Comparison of ENCODE assay signal across 9 cellular contexts in genomic region chr19:11324748-11325389, GRCh38. TPM values are rescaled to one million over a fixed set of nuclear protein-coding genes. Genes with fewer than 3 reads are reported as not detected.
DNase-seq lines count a peak whose midpoint lies in the region; ATAC-seq and TF ChIP-seq lines count a peak whose summit lies in the region.
"Had no signal": no experiment of that assay in that cellular context is flagged by ENCODE, and none has a peak within 500 bp of the region (broad histone marks: within the 10 kb centered on the region; RNA-seq: fewer than 3 reads in every experiment).

No MANE protein-coding gene starts in this region.

- H3K27ac Mint-ChIP-seq in activated CD4-positive, alpha-beta T cell treated with anti-CD3 and anti-CD28 coated beads, Interleukin-2, amount 10 ng/mL, durations not matched to agents 24 days and 14 days = peak overlapping the region; percentile 91

- H3K4me3 ChIP-seq in ascending aorta = no peak overlapping the region
- no peak overlapping the region for H3K4me3 ChIP-seq in right lobe of liver
- H3K4me3 ChIP-seq in thoracic aorta = no peak overlapping the region

- peak in 1 of 4 donors; percentile 2 for ATAC-seq in right lobe of liver
- ATAC-seq in thoracic aorta (ENCODE audit: insufficient number of reproducible peaks, low FRiP score, low read depth) = no peak

- no peaks in the 10 kb centered on the region for H3K9me3 ChIP-seq in ascending aorta
- H3K9me3 ChIP-seq in right lobe of liver = no peaks in the 10 kb centered on the region
- no peaks in the 10 kb centered on the region for H3K9me3 ChIP-seq in thoracic aorta

- H3K27ac ChIP-seq in ascending aorta (peak overlapping the region; percentile 76 to 77), right lobe of liver (peak overlapping the region; percentile 26 to 67 (median 29)), thoracic aorta (peak overlapping the region; percentile 34 to 87)

- H3K4me1 ChIP-seq in ascending aorta (peaks cover 8 to 13% of the 10 kb centered on the region in 2 donors), right lobe of liver (peaks cover 0 to 12% (median 5%) of the 10 kb centered on the region in 4 donors), thoracic aorta (ENCODE audit: control insufficient read depth in 1 of 2, low read depth in 2 of 2) (peaks cover 10 to 14% of the 10 kb centered on the region in 2 donors)

- H3K9me3 Mint-ChIP-seq in activated CD4-positive, alpha-beta T cell treated with anti-CD3 and anti-CD28 coated beads, Interleukin-2, amount 10 ng/mL, durations not matched to agents 24 days and 14 days = no peaks in the 10 kb centered on the region

- TF ChIP-seq POLR2A in right lobe of liver (IDR thresholded peaks at IDR 0.05) = no peak

- TF ChIP-seq CTCF in ascending aorta (IDR thresholded peaks at IDR 0.05) (no peak), right lobe of liver (IDR thresholded peaks at IDR 0.05) (no peak), thoracic aorta (IDR thresholded peaks at IDR 0.05) (no peak)

- intact Hi-C loops in activated CD4-positive, alpha-beta T cell treated with anti-CD3 and anti-CD28 coated beads, Interleukin-2, amount 10 ng/mL, durations not matched to agents 24 days and 14 days (cut with micrococcal nuclease) = no loop called here
- intact Hi-C loops in ascending aorta (cut with DNase I) (no loop called here), right lobe of liver (cut with DNase I) (no loop called here)

- WGBS in right lobe of liver (ENCODE audit: insufficient coverage, low coverage, low lambda C conversion rate, missing lambda C conversion rate) = 81% methylated on average over 8 of the region's 17 CpGs

- H3K36me3 Mint-ChIP-seq in activated CD4-positive, alpha-beta T cell treated with anti-CD3 and anti-CD28 coated beads, Interleukin-2, amount 10 ng/mL, durations not matched to agents 24 days and 14 days (ENCODE audit: low read depth) = peaks cover 4% of the 10 kb centered on the region

- H3K27me3 ChIP-seq in ascending aorta = no peaks in the 10 kb centered on the region
- H3K27me3 ChIP-seq in right lobe of liver = no peaks in the 10 kb centered on the region
- H3K27me3 ChIP-seq in thoracic aorta (replicated peaks; ENCODE audit: insufficient read depth) = no peaks in the 10 kb centered on the region

- H3K36me3 ChIP-seq in ascending aorta (peaks cover 31 to 51% of the 10 kb centered on the region in 2 donors), right lobe of liver (peaks cover 0 to 4% (median 0%) of the 10 kb centered on the region in 4 donors), thoracic aorta (peaks cover 21% of the 10 kb centered on the region)

- peaks cover 21% of the 10 kb centered on the region for H3K4me1 Mint-ChIP-seq in activated CD4-positive, alpha-beta T cell treated with anti-CD3 and anti-CD28 coated beads, Interleukin-2, amount 10 ng/mL, durations not matched to agents 24 days and 14 days

- no peaks in the 10 kb centered on the region for H3K27me3 Mint-ChIP-seq in activated CD4-positive, alpha-beta T cell treated with anti-CD3 and anti-CD28 coated beads, Interleukin-2, amount 10 ng/mL, durations not matched to agents 24 days and 14 days

- H3K4me3 Mint-ChIP-seq in activated CD4-positive, alpha-beta T cell treated with anti-CD3 and anti-CD28 coated beads, Interleukin-2, amount 10 ng/mL, durations not matched to agents 24 days and 14 days = peak overlapping the region; percentile 74

- DNase-seq in activated CD4-positive, alpha-beta T cell treated with anti-CD3 and anti-CD28 coated beads, Interleukin-2, amount 10 ng/mL, durations not matched to agents 24 days and 14 days = no peak
- DNase-seq in activated CD4-positive, alpha-beta T cell treated with anti-CD3 and anti-CD28 coated beads for 4 hours = no peak
- DNase-seq in ascending aorta (ENCODE audit: low spot score in 2 of 2) (no peak), right lobe of liver (no peak), thoracic aorta (ENCODE audit: low spot score) (no peak), GM03348 (ENCODE audit: low spot score) (no peak), NCI-H446 treated with DMSO at 0.1 percent for 48 hours (lab: John Stamatoyannopoulos, UW) (no peak), NCI-H1092 (lab: John Stamatoyannopoulos, UW) (no peak)
- DNase-seq: activated gamma-delta T cell treated with Interleukin-2 at 50 U/mL for 16 hours had no signal

RNA-seq across cellular contexts. Expression of gene RAB3D, which starts 14.6 kb away (rescaled TPM):
- total RNA-seq in activated CD4-positive, alpha-beta T cell treated with anti-CD3 and anti-CD28 coated beads, Interleukin-2, amount 10 ng/mL, durations not matched to agents 24 days and 14 days = 5.7 and 6.8 TPM in 2 replicates
- total RNA-seq in ascending aorta = 33.6 TPM
- 1 to 10 TPM; 2.7 to 4.5 (median 4.0) TPM for total RNA-seq in right lobe of liver
- 10 to 100 TPM; 14.2 to 20.4 TPM for total RNA-seq in thoracic aorta

RNA-seq across cellular contexts. Expression of gene TMEM205, which starts 21.2 kb away (rescaled TPM):
- total RNA-seq in activated CD4-positive, alpha-beta T cell treated with anti-CD3 and anti-CD28 coated beads, Interleukin-2, amount 10 ng/mL, durations not matched to agents 24 days and 14 days = 29.9 and 34.2 TPM in 2 replicates
- total RNA-seq in ascending aorta (225 TPM), right lobe of liver (100 to 1,000 TPM; 138 to 605 (median 165) TPM), thoracic aorta (100 to 1,000 TPM; 103 to 144 TPM)

RNA-seq across cellular contexts. Expression of gene CCDC159, which starts 21.4 kb away (rescaled TPM):
- 11.7 and 14.8 TPM in 2 replicates for total RNA-seq in activated CD4-positive, alpha-beta T cell treated with anti-CD3 and anti-CD28 coated beads, Interleukin-2, amount 10 ng/mL, durations not matched to agents 24 days and 14 days
- total RNA-seq in ascending aorta (79.0 TPM), right lobe of liver (10 to 100 TPM in 5 of 6 experiments, 1 to 10 TPM in 1; 8.4 to 27.9 (median 23.4) TPM), thoracic aorta (10 to 100 TPM; 15.1 to 21.8 TPM)

RNA-seq across cellular contexts. Expression of gene TSPAN16, which starts 28.9 kb away (rescaled TPM):
- not detected in 2 replicates for total RNA-seq in activated CD4-positive, alpha-beta T cell treated with anti-CD3 and anti-CD28 coated beads, Interleukin-2, amount 10 ng/mL, durations not matched to agents 24 days and 14 days
- total RNA-seq in ascending aorta (not detected), right lobe of liver (not detected), thoracic aorta (not detected)

RNA-seq across cellular contexts. Expression of gene PLPPR2, which starts 30.4 kb away (rescaled TPM):
- 2.3 TPM in 2 replicates for total RNA-seq in activated CD4-positive, alpha-beta T cell treated with anti-CD3 and anti-CD28 coated beads, Interleukin-2, amount 10 ng/mL, durations not matched to agents 24 days and 14 days
- total RNA-seq in ascending aorta (61.4 TPM), right lobe of liver (10 to 100 TPM in 3 of 6 experiments, 1 to 10 TPM in 3; 6.7 to 17.5 (median 10.2) TPM), thoracic aorta (10 to 100 TPM; 55.7 to 69.7 TPM)
